Comparison of ENCODE assay signal across 37 cellular contexts in genomic region chr10:24136070-24136469, GRCh38.
"Had no signal": no experiment of that assay in that cellular context is flagged by ENCODE, and none has a peak within 500 bp of the region (broad histone marks: within the 10 kb centered on the region; RNA-seq: fewer than 3 reads in every experiment).

No MANE protein-coding gene starts in this region.

- H3K27ac ChIP-seq: ascending aorta, cardiac muscle cell, VCaP had no signal

- DNase-seq: activated B cell treated with CpG ODN at 0.5 μM for 24 hours; activated CD4-positive, alpha-beta memory T cell treated with anti-CD3 and anti-CD28 coated beads for 36 hours; activated CD4-positive, alpha-beta T cell treated with anti-CD3 and anti-CD28 coated beads for 4 hours; activated CD4-positive, alpha-beta T cell treated with anti-CD3 and anti-CD28 coated beads, Interleukin-2, amount 10 ng/mL, durations not matched to agents 24 days and 14 days; activated CD4-positive, alpha-beta T cell treated with anti-CD3 and anti-CD28 coated beads, Interleukin-2, amount 50 U/mL, for 1 hour; activated CD4-positive, alpha-beta T cell treated with anti-CD3 and anti-CD28 coated beads, Interleukin-2, amount 50 U/mL, for 4 hours; activated CD4-positive, CD25-positive, alpha-beta regulatory T cell treated with anti-CD3 and anti-CD28 coated beads, Interleukin-2, amount 50 U/mL, for 72 hours; activated CD8-positive, alpha-beta memory T cell treated with anti-CD3 and anti-CD28 coated beads, Interleukin-2, amount 50 U/mL, for 4 hours; activated CD8-positive, alpha-beta T cell treated with anti-CD3 and anti-CD28 coated beads for 36 hours; activated effector memory CD4-positive, alpha-beta T cell treated with Interleukin-2 at 50 U/mL for 16 hours; activated gamma-delta T cell; activated naive CD4-positive, alpha-beta T cell treated with anti-CD3 and anti-CD28 coated beads, Interleukin-2, amount 10 ng/mL, durations not matched to agents 7 days and 5 days; activated naive CD4-positive, alpha-beta T cell treated with Interleukin-2 at 50 U/mL for 16 hours; activated naive CD8-positive, alpha-beta T cell treated with anti-CD3 and anti-CD28 coated beads, Interleukin-2, amount 10 ng/mL, durations not matched to agents 7 days and 5 days; activated naive CD8-positive, alpha-beta T cell treated with anti-CD3 and anti-CD28 coated beads, Interleukin-2, amount 50 U/mL, for 24 hours; activated T-cell treated with anti-CD3 and anti-CD28 coated beads for 4 hours; activated T-cell treated with anti-CD3 and anti-CD28 coated beads, Interleukin-2, amount 50 U/mL, for 1 hour; activated T-cell treated with anti-CD3 and anti-CD28 coated beads, Interleukin-2, amount 50 U/mL, for 48 hours; amygdala; anterior cingulate cortex; caudate nucleus; cerebellar nuclear complex; T-helper 1 cell; T-helper 2 cell; T-helper 9 cell had no signal

- H3K36me3 Mint-ChIP-seq: activated CD4-positive, alpha-beta memory T cell treated with anti-CD3 and anti-CD28 coated beads for 36 hours; activated naive CD4-positive, alpha-beta T cell treated with anti-CD3 and anti-CD28 coated beads, Interleukin-2, amount 10 ng/mL, durations not matched to agents 7 days and 5 days; activated naive CD4-positive, alpha-beta T cell treated with anti-CD3 and anti-CD28 coated beads, Interleukin-2, amount 50 U/mL, for 24 hours; activated naive CD8-positive, alpha-beta T cell; activated naive CD8-positive, alpha-beta T cell treated with anti-CD3 and anti-CD28 coated beads, Interleukin-2, amount 10 ng/mL, durations not matched to agents 7 days and 5 days; brain had no signal

- H3K27me3 ChIP-seq: ascending aorta, cardiac muscle cell had no signal

- H3K9me3 Mint-ChIP-seq: activated B cell treated with CpG ODN at 0.5 μM for 24 hours; activated CD4-positive, alpha-beta memory T cell treated with anti-CD3 and anti-CD28 coated beads for 36 hours; activated CD4-positive, alpha-beta T cell treated with anti-CD3 and anti-CD28 coated beads, Interleukin-2, amount 10 ng/mL, durations not matched to agents 24 days and 14 days; activated CD8-positive, alpha-beta T cell treated with anti-CD3 and anti-CD28 coated beads for 36 hours; activated naive CD4-positive, alpha-beta T cell treated with anti-CD3 and anti-CD28 coated beads, Interleukin-2, amount 10 ng/mL, durations not matched to agents 7 days and 5 days; activated naive CD4-positive, alpha-beta T cell treated with anti-CD3 and anti-CD28 coated beads, Interleukin-2, amount 50 U/mL, for 24 hours; activated naive CD8-positive, alpha-beta T cell treated with anti-CD3 and anti-CD28 coated beads, Interleukin-2, amount 10 ng/mL, durations not matched to agents 7 days and 5 days; T-helper 2 cell treated with Interferon-gamma antibody and Interleukin-4, amounts not matched to agents 5 μg/mL and 100 μg/mL, for 36 hours had no signal

- H3K27me3 Mint-ChIP-seq: activated B cell treated with CpG ODN at 0.5 μM for 24 hours; activated CD4-positive, alpha-beta memory T cell treated with anti-CD3 and anti-CD28 coated beads for 36 hours; activated CD4-positive, alpha-beta T cell treated with anti-CD3 and anti-CD28 coated beads, Interleukin-2, amount 10 ng/mL, durations not matched to agents 24 days and 14 days; activated CD8-positive, alpha-beta T cell treated with anti-CD3 and anti-CD28 coated beads for 36 hours; activated naive CD4-positive, alpha-beta T cell treated with anti-CD3 and anti-CD28 coated beads, Interleukin-2, amount 10 ng/mL, durations not matched to agents 7 days and 5 days; activated naive CD8-positive, alpha-beta T cell; activated naive CD8-positive, alpha-beta T cell treated with anti-CD3 and anti-CD28 coated beads, Interleukin-2, amount 10 ng/mL, durations not matched to agents 7 days and 5 days; activated naive CD8-positive, alpha-beta T cell treated with anti-CD3 and anti-CD28 coated beads, Interleukin-2, amount 50 U/mL, for 24 hours; central memory CD8-positive, alpha-beta T cell had no signal

- H3K4me1 ChIP-seq: ascending aorta had no signal

- H3K4me3 ChIP-seq: ascending aorta, cardiac muscle cell had no signal

- H3K36me3 ChIP-seq: ascending aorta, cardiac muscle cell had no signal

- H3K9me3 ChIP-seq: ascending aorta had no signal

- H3K4me3 Mint-ChIP-seq: activated B cell treated with CpG ODN at 0.5 μM for 24 hours; activated CD4-positive, alpha-beta memory T cell treated with anti-CD3 and anti-CD28 coated beads for 36 hours; activated CD4-positive, alpha-beta T cell treated with anti-CD3 and anti-CD28 coated beads, Interleukin-2, amount 10 ng/mL, durations not matched to agents 24 days and 14 days; activated CD8-positive, alpha-beta T cell treated with anti-CD3 and anti-CD28 coated beads for 36 hours; activated naive CD4-positive, alpha-beta T cell treated with anti-CD3 and anti-CD28 coated beads, Interleukin-2, amount 10 ng/mL, durations not matched to agents 7 days and 5 days; activated naive CD4-positive, alpha-beta T cell treated with anti-CD3 and anti-CD28 coated beads, Interleukin-2, amount 50 U/mL, for 24 hours; activated naive CD8-positive, alpha-beta T cell; activated naive CD8-positive, alpha-beta T cell treated with anti-CD3 and anti-CD28 coated beads, Interleukin-2, amount 10 ng/mL, durations not matched to agents 7 days and 5 days; activated naive CD8-positive, alpha-beta T cell treated with anti-CD3 and anti-CD28 coated beads, Interleukin-2, amount 50 U/mL, for 24 hours; brain; central memory CD8-positive, alpha-beta T cell; T-helper 1 cell treated with Interleukin-12 subunit alpha and Interleukin-12 subunit beta and Interleukin-4 antibody, amounts not matched to agents 30 μg/mL and 1 μg/mL, for 36 hours; T-helper 2 cell treated with Interferon-gamma antibody and Interleukin-4, amounts not matched to agents 5 μg/mL and 100 μg/mL, for 36 hours had no signal

- FAIRE-seq: bronchial epithelial cell, TTC549 had no signal

- H3K4me1 Mint-ChIP-seq: activated B cell treated with CpG ODN at 0.5 μM for 24 hours; activated CD4-positive, alpha-beta T cell treated with anti-CD3 and anti-CD28 coated beads, Interleukin-2, amount 10 ng/mL, durations not matched to agents 24 days and 14 days; activated naive CD4-positive, alpha-beta T cell treated with anti-CD3 and anti-CD28 coated beads, Interleukin-2, amount 10 ng/mL, durations not matched to agents 7 days and 5 days; activated naive CD4-positive, alpha-beta T cell treated with anti-CD3 and anti-CD28 coated beads, Interleukin-2, amount 50 U/mL, for 24 hours; activated naive CD8-positive, alpha-beta T cell treated with anti-CD3 and anti-CD28 coated beads, Interleukin-2, amount 10 ng/mL, durations not matched to agents 7 days and 5 days; activated naive CD8-positive, alpha-beta T cell treated with anti-CD3 and anti-CD28 coated beads, Interleukin-2, amount 50 U/mL, for 24 hours; brain; central memory CD8-positive, alpha-beta T cell had no signal

- H3K27ac Mint-ChIP-seq: activated B cell treated with CpG ODN at 0.5 μM for 24 hours; activated CD4-positive, alpha-beta memory T cell treated with anti-CD3 and anti-CD28 coated beads for 36 hours; activated CD4-positive, alpha-beta T cell treated with anti-CD3 and anti-CD28 coated beads, Interleukin-2, amount 10 ng/mL, durations not matched to agents 24 days and 14 days; activated CD8-positive, alpha-beta T cell treated with anti-CD3 and anti-CD28 coated beads for 36 hours; activated naive CD4-positive, alpha-beta T cell treated with anti-CD3 and anti-CD28 coated beads, Interleukin-2, amount 10 ng/mL, durations not matched to agents 7 days and 5 days; activated naive CD4-positive, alpha-beta T cell treated with anti-CD3 and anti-CD28 coated beads, Interleukin-2, amount 50 U/mL, for 24 hours; activated naive CD8-positive, alpha-beta T cell; activated naive CD8-positive, alpha-beta T cell treated with anti-CD3 and anti-CD28 coated beads, Interleukin-2, amount 10 ng/mL, durations not matched to agents 7 days and 5 days; activated naive CD8-positive, alpha-beta T cell treated with anti-CD3 and anti-CD28 coated beads, Interleukin-2, amount 50 U/mL, for 24 hours; activated T-helper 2 cell treated with anti-CD3 and anti-CD28 coated beads, Interferon-gamma antibody, Interleukin-2, Interleukin-4, amounts not matched to agents 10 μg/mL and 5 μg/mL and 100 μg/mL, durations not matched to agents 14 hours and 24 hours and 36 hours; brain; T-helper 1 cell treated with Interleukin-12 subunit alpha and Interleukin-12 subunit beta and Interleukin-4 antibody, amounts not matched to agents 30 μg/mL and 1 μg/mL, for 36 hours; T-helper 2 cell treated with Interferon-gamma antibody and Interleukin-4, amounts not matched to agents 5 μg/mL and 100 μg/mL, for 36 hours had no signal

- ATAC-seq: activated CD8-positive, alpha-beta T cell treated with anti-CD3 and anti-CD28 coated beads for 36 hours; activated naive CD8-positive, alpha-beta T cell treated with anti-CD3 and anti-CD28 coated beads, Interleukin-2, amount 50 U/mL, for 24 hours had no signal
